14 cellular contexts compared by ENCODE assay signal in genomic region chr2:72982781-72983499, GRCh38.
"Had no signal": no experiment of that assay in that cellular context is flagged by ENCODE, and none has a peak within 500 bp of the region (broad histone marks: within the 10 kb centered on the region; RNA-seq: fewer than 3 reads in every experiment).

No MANE protein-coding gene starts in this region.

- H3K4me3 ChIP-seq: body of pancreas, gastroesophageal sphincter, skin epidermis, transverse colon had no signal

- H3K27me3 Mint-ChIP-seq: activated CD4-positive, alpha-beta memory T cell treated with anti-CD3 and anti-CD28 coated beads, Interleukin-2, amount 10 ng/mL, durations not matched to agents 7 days and 5 days; activated T-cell treated with anti-CD3 and anti-CD28 coated beads, Interleukin-2, amount 50 U/mL, for 24 hours; central memory CD8-positive, alpha-beta T cell had no signal

- H3K4me3 Mint-ChIP-seq: activated CD4-positive, alpha-beta memory T cell treated with anti-CD3 and anti-CD28 coated beads, Interleukin-2, amount 10 ng/mL, durations not matched to agents 7 days and 5 days; activated T-cell treated with anti-CD3 and anti-CD28 coated beads, Interleukin-2, amount 50 U/mL, for 24 hours; central memory CD8-positive, alpha-beta T cell had no signal

- H3K4me1 ChIP-seq: gastroesophageal sphincter had no signal

- H3K27ac ChIP-seq: gastroesophageal sphincter, skin epidermis, transverse colon had no signal

- DNase-seq: activated CD4-positive, alpha-beta memory T cell treated with anti-CD3 and anti-CD28 coated beads, Interleukin-2, amount 10 ng/mL, durations not matched to agents 7 days and 5 days; activated effector memory CD4-positive, alpha-beta T cell treated with anti-CD3 and anti-CD28 coated beads, Interleukin-2, amount 50 U/mL, for 16 hours; activated T-cell treated with anti-CD3 and anti-CD28 coated beads, Interleukin-2, amount 50 U/mL, for 24 hours; islet precursor cell; mesendoderm; stimulated activated CD4-positive, alpha-beta T cell treated with anti-CD3 and anti-CD28 coated beads, Interleukin-4, amount 100 ng/mL, for 4 hours; stimulated activated CD8-positive, alpha-beta memory T cell treated with anti-CD3 and anti-CD28 coated beads, Interleukin-4, amount 100 ng/mL, for 48 hours; stimulated activated naive CD4-positive, alpha-beta T cell treated with Interleukin-2 at 50 U/mL for 16 hours had no signal

- H3K27ac Mint-ChIP-seq: activated CD4-positive, alpha-beta memory T cell treated with anti-CD3 and anti-CD28 coated beads, Interleukin-2, amount 10 ng/mL, durations not matched to agents 7 days and 5 days; activated T-cell treated with anti-CD3 and anti-CD28 coated beads, Interleukin-2, amount 50 U/mL, for 24 hours had no signal

- H3K27me3 ChIP-seq: body of pancreas, gastroesophageal sphincter, transverse colon had no signal

- H3K9me3 ChIP-seq: body of pancreas, gastroesophageal sphincter, transverse colon had no signal

- H3K36me3 Mint-ChIP-seq: activated naive CD4-positive, alpha-beta T cell treated with anti-CD3 and anti-CD28 coated beads, Interleukin-2, amount 50 U/mL, for 72 hours had no signal

- H3K4me1 Mint-ChIP-seq: activated CD4-positive, alpha-beta memory T cell treated with anti-CD3 and anti-CD28 coated beads, Interleukin-2, amount 10 ng/mL, durations not matched to agents 7 days and 5 days; central memory CD8-positive, alpha-beta T cell had no signal

- H3K9me3 Mint-ChIP-seq: activated CD4-positive, alpha-beta memory T cell treated with anti-CD3 and anti-CD28 coated beads, Interleukin-2, amount 10 ng/mL, durations not matched to agents 7 days and 5 days; activated naive CD4-positive, alpha-beta T cell treated with anti-CD3 and anti-CD28 coated beads, Interleukin-2, amount 50 U/mL, for 72 hours; activated T-cell treated with anti-CD3 and anti-CD28 coated beads, Interleukin-2, amount 50 U/mL, for 24 hours; central memory CD8-positive, alpha-beta T cell had no signal
